Comparison of ENCODE assay signal across 20 cellular contexts in the genomic region with DNA sequence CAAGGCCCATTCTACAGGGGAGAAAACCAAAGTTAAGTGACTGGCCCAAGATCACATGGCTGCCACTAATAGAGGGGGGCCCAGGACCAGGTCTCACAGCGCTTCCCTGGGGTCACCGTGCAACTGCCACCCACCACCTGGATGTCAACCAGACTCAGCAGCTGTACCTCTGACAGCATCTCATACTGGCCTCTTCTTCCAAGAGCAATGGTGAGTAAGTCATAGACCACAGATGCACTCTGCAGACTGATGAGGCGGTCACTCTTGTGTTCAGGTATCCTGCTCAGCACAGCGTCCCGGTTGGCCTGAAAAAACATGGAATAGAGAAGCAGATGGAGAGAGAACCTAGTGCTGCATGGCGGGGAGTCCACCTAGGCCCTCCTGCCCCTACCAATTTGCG.
DNase-seq lines count a peak whose midpoint lies in the region; ATAC-seq and TF ChIP-seq lines count a peak whose summit lies in the region.
"Had no signal": no experiment of that assay in that cellular context is flagged by ENCODE, and none has a peak within 500 bp of the region (broad histone marks: within the 10 kb centered on the region; RNA-seq: fewer than 3 reads in every experiment).

No MANE protein-coding gene starts in this region.

- no peak overlapping the region for H3K4me3 ChIP-seq in ascending aorta
- no peak overlapping the region for H3K4me3 ChIP-seq in psoas muscle

- peak overlapping the region; percentile 77 to 92 for H3K27ac ChIP-seq in ascending aorta
- H3K27ac ChIP-seq in psoas muscle, result peak overlapping the region; percentile 93
- H3K27ac ChIP-seq: parathyroid adenoma, RWPE1 had no signal

- no peak for TF ChIP-seq CTCF in ascending aorta (IDR thresholded peaks at IDR 0.05)
- no peak for TF ChIP-seq CTCF in psoas muscle (IDR thresholded peaks at IDR 0.05)

- H3K36me3 Mint-ChIP-seq in activated naive CD4-positive, alpha-beta T cell treated with anti-CD3 and anti-CD28 coated beads, Interleukin-2, amount 50 U/mL, for 72 hours, result no peaks in the 10 kb centered on the region
- H3K36me3 Mint-ChIP-seq: natural killer cell; stimulated activated memory B cell treated with anti-CD40 and anti-IgM and Interleukin-4, amounts not matched to agents 10 μg/mL and 1 μg/mL and 100 μg/mL, for 72 hours had no signal

- intact Hi-C loops in ascending aorta (cut with DNase I) (loop anchor here (2.0 to 5.0 kb wide), 4 partner anchors 72 to 294 kb away; no protein-coding TSS in a partner anchor), psoas muscle (cut with DNase I) (loop anchor here in 1 of 2 donors (5.0 kb wide), 1 partner anchor 49 kb away; no protein-coding TSS in a partner anchor)

- H3K4me1 ChIP-seq in ascending aorta, result peaks cover 10 to 23% of the 10 kb centered on the region in 2 donors
- H3K4me1 ChIP-seq in psoas muscle, result peaks cover 69% of the 10 kb centered on the region
- H3K4me1 ChIP-seq: parathyroid adenoma had no signal

- H3K36me3 ChIP-seq in ascending aorta, result no peaks in the 10 kb centered on the region
- H3K36me3 ChIP-seq in psoas muscle (ENCODE audit: insufficient read depth in 1 of 2, low read depth in 1 of 2), result peaks cover 0 to 5% of the 10 kb centered on the region in 2 donors

- no peak for DNase-seq in activated naive CD4-positive, alpha-beta T cell treated with anti-CD3 and anti-CD28 coated beads, Interleukin-2, amount 50 U/mL, for 72 hours (ENCODE audit: low spot score in 2 of 2)
- DNase-seq in activated naive CD4-positive, alpha-beta T cell (lab: John Stamatoyannopoulos, UW), result no peak
- DNase-seq in ascending aorta (ENCODE audit: low spot score in 2 of 2) (no peak), psoas muscle (no peak), NAMALWA (ENCODE audit: low spot score) (no peak)
- DNase-seq: activated CD4-positive, alpha-beta memory T cell treated with anti-CD3 and anti-CD28 coated beads, Interleukin-2, amount 10 ng/mL, durations not matched to agents 7 days and 5 days; H9; hippocampal formation; islet precursor cell; KBM-7; natural killer cell; NCI-H1048; NCI-H2081; NCI-H510A had no signal

- H3K27me3 ChIP-seq in ascending aorta (no peaks in the 10 kb centered on the region), psoas muscle (ENCODE audit: insufficient read depth in 3 of 3, low read length in 2 of 3) (no peaks in the 10 kb centered on the region)

- H3K9me3 ChIP-seq in ascending aorta (no peaks in the 10 kb centered on the region), psoas muscle (no peaks in the 10 kb centered on the region)

- WGBS in psoas muscle, 3 donors, result 81 to 95% (median 83%) methylated on average over 7 of the region's 7 CpGs

- peak overlapping the region; percentile 3 to 83 for H3K27ac Mint-ChIP-seq in activated naive CD4-positive, alpha-beta T cell treated with anti-CD3 and anti-CD28 coated beads, Interleukin-2, amount 50 U/mL, for 72 hours
- H3K27ac Mint-ChIP-seq: activated CD4-positive, alpha-beta memory T cell treated with anti-CD3 and anti-CD28 coated beads, Interleukin-2, amount 10 ng/mL, durations not matched to agents 7 days and 5 days; natural killer cell; stimulated activated memory B cell treated with anti-CD40 and anti-IgM and Interleukin-4, amounts not matched to agents 10 μg/mL and 1 μg/mL and 100 μg/mL, for 72 hours had no signal

- H3K9me3 Mint-ChIP-seq in activated naive CD4-positive, alpha-beta T cell treated with anti-CD3 and anti-CD28 coated beads, Interleukin-2, amount 50 U/mL, for 72 hours, result no peaks in the 10 kb centered on the region
- H3K9me3 Mint-ChIP-seq: activated CD4-positive, alpha-beta memory T cell treated with anti-CD3 and anti-CD28 coated beads, Interleukin-2, amount 10 ng/mL, durations not matched to agents 7 days and 5 days; activated T-helper 1 cell treated with anti-CD3 and anti-CD28 coated beads, Interleukin-12 subunit alpha, Interleukin-12 subunit beta, Interleukin-2, Interleukin-4 antibody, amounts not matched to agents 30 ng/mL and 10 ng/mL and 1 ng/mL, durations not matched to agents 14 hours and 24 hours and 36 hours; H9; natural killer cell; stimulated activated memory B cell treated with anti-CD40 and anti-IgM and Interleukin-4, amounts not matched to agents 10 μg/mL and 1 μg/mL and 100 μg/mL, for 72 hours had no signal

- ATAC-seq in activated naive CD4-positive, alpha-beta T cell treated with anti-CD3 and anti-CD28 coated beads, Interleukin-2, amount 50 U/mL, for 72 hours, result peak; percentile 40 to 59
- ATAC-seq in psoas muscle (peak in 1 of 4 donors; percentile 12), HG03469 (IDR thresholded peaks at IDR 0.05; ENCODE audit: unreplicated experiment) (no peak), HG02588 (IDR thresholded peaks at IDR 0.05; ENCODE audit: unreplicated experiment) (no peak)
- ATAC-seq: natural killer cell; stimulated activated memory B cell treated with anti-CD40 and anti-IgM and Interleukin-4, amounts not matched to agents 10 μg/mL and 1 μg/mL and 100 μg/mL, for 72 hours had no signal

Comparison
In these comparisons a context has a peak if more than half of its experiments do, and no peak if none do; other contexts are left out.
1. ATAC-seq: peak in activated naive CD4-positive, alpha-beta T cell treated with anti-CD3 and anti-CD28 coated beads, Interleukin-2, amount 50 U/mL, for 72 hours (2 of 2); none in HG03469 (single experiment) and HG02588 (single experiment).